1 cellular context compared by ENCODE assay signal in the genomic region with DNA sequence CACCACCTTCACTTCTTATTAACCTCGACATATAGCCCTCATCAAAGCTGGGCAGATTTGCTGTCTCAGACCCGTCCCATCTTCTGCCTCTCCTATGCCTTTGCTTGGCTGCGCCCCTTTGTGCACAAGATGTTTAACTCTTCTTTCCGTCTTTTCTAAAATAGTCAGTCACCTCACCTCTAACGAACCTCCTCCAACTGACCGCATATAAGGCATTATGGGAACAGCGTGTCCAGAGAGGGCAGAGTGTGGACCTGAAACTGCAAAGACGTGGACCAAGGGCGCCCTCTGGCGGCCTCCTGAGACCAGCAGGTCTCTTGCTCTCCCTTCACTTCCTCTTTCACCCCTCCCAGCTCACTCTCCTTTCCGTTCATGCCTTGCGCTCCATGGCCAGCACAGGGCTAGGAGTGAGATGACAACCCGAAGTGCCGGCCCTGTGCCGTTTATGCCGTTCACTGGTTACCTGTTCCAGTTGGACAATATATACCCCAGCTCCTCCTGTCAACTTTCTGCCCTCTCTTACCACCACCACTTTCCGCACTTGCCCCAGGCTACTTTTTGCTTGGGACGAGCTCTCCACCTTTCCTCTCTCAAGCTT.
A peak's percentile ranks its signal among the peaks of the same experiment; 100 is the strongest.
TF ChIP-seq lines count a peak whose summit lies in the region.

No MANE protein-coding gene starts in this region.

TF ChIP-seq in HepG2, 621 proteins besides CTCF, POLR2A, EP300 and RAD21 (continued from another document):
- TF ChIP-seq, protein P1, sequence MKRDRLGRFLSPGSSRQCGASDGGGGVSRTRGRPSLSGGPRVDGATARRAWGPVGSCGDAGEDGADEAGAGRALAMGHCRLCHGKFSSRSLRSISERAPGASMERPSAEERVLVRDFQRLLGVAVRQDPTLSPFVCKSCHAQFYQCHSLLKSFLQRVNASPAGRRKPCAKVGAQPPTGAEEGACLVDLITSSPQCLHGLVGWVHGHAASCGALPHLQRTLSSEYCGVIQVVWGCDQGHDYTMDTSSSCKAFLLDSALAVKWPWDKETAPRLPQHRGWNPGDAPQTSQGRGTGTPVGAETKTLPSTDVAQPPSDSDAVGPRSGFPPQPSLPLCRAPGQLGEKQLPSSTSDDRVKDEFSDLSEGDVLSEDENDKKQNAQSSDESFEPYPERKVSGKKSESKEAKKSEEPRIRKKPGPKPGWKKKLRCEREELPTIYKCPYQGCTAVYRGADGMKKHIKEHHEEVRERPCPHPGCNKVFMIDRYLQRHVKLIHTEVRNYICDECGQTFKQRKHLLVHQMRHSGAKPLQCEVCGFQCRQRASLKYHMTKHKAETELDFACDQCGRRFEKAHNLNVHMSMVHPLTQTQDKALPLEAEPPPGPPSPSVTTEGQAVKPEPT (CRISPR knock-in tag; IDR thresholded peaks at IDR 0.05; ENCODE audit: low read depth) = no peak
- TF ChIP-seq, protein P2, sequence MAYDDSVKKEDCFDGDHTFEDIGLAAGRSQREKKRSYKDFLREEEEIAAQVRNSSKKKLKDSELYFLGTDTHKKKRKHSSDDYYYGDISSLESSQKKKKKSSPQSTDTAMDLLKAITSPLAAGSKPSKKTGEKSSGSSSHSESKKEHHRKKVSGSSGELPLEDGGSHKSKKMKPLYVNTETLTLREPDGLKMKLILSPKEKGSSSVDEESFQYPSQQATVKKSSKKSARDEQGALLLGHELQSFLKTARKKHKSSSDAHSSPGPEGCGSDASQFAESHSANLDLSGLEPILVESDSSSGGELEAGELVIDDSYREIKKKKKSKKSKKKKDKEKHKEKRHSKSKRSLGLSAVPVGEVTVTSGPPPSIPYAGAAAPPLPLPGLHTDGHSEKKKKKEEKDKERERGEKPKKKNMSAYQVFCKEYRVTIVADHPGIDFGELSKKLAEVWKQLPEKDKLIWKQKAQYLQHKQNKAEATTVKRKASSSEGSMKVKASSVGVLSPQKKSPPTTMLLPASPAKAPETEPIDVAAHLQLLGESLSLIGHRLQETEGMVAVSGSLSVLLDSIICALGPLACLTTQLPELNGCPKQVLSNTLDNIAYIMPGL (CRISPR knock-in tag; IDR thresholded peaks at IDR 0.05; ENCODE audit: borderline replicate concordance in 1 of 2, low read depth in 1 of 2) = peak; percentile 75 to 89; a peak in 3 of 4 replicates
- TF ChIP-seq ZNF468 (CRISPR knock-in tag; IDR thresholded peaks at IDR 0.05) = no peak
- TF ChIP-seq, protein P3, sequence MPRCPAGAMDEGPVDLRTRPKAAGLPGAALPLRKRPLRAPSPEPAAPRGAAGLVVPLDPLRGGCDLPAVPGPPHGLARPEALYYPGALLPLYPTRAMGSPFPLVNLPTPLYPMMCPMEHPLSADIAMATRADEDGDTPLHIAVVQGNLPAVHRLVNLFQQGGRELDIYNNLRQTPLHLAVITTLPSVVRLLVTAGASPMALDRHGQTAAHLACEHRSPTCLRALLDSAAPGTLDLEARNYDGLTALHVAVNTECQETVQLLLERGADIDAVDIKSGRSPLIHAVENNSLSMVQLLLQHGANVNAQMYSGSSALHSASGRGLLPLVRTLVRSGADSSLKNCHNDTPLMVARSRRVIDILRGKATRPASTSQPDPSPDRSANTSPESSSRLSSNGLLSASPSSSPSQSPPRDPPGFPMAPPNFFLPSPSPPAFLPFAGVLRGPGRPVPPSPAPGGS (CRISPR knock-in tag; IDR thresholded peaks at IDR 0.05) = no peak
- TF ChIP-seq LCORL (IDR thresholded peaks at IDR 0.05) = no peak
- 0 out of 2 replicates have a peak, but pooled peaks have one; percentile 39 for TF ChIP-seq LCORL (CRISPR knock-in tag; IDR thresholded peaks at IDR 0.05)
- TF ChIP-seq RBFOX2 (IDR thresholded peaks at IDR 0.05; ENCODE audit: low read depth, low read length) = no peak
TF ChIP-seq in HepG2: peak in this region for 91.
